Comparison of ENCODE assay signal across 8 cellular contexts in the genomic region with DNA sequence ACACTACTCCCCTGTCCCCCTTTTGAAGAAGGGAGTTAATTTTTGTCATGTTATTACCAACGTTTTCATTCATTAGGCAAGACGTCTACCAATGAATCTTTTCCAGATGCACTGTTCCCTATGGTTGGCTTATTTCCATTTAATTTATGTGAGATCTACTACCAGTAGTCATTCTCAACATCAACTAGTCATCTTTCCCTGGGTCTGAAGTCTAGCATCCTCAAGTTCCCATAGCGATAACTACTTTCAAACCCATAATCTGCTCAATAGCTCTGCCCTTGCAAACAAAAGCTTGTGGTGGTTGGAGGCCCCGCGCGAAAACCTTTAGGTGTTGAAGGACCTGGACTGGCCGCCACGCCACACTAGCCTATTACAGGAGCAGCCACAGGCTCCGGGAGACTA. TPM values are rescaled to one million over a fixed set of nuclear protein-coding genes. Genes with fewer than 3 reads are reported as not detected.
DNase-seq lines count a peak whose midpoint lies in the region; ATAC-seq and TF ChIP-seq lines count a peak whose summit lies in the region.

No MANE protein-coding gene starts in this region.

- H3K27ac ChIP-seq in cardiac muscle cell: peak overlapping the region; percentile 85
- peak overlapping the region; percentile 99 for H3K27ac ChIP-seq in caudate nucleus (ENCODE audit: low read depth, low read length)
- H3K27ac ChIP-seq in mesodermal cell (ENCODE audit: low read depth, low read length, severe bottlenecking): peak overlapping the region; percentile 95

- ATAC-seq in HG03520 (IDR thresholded peaks at IDR 0.05; ENCODE audit: unreplicated experiment): no peak
- no peak for ATAC-seq in GM21528 (IDR thresholded peaks at IDR 0.05; ENCODE audit: low FRiP score, unreplicated experiment)

- H3K36me3 ChIP-seq in cardiac muscle cell (no peaks in the 10 kb centered on the region), mesodermal cell (ENCODE audit: control insufficient read depth, insufficient read depth, low read length) (peaks cover 2% of the 10 kb centered on the region)

- H3K27me3 ChIP-seq in cardiac muscle cell: no peaks in the 10 kb centered on the region

- 0% methylated on average over 5 to 7 of the region's 9 CpGs for WGBS in mesodermal cell (ENCODE audit: insufficient coverage in 2 of 2), 2 experiments

- H3K4me1 ChIP-seq in cardiac muscle cell (ENCODE audit: low read depth) (peaks cover 8% of the 10 kb centered on the region), mesodermal cell (ENCODE audit: control insufficient read depth, insufficient read depth, low read length, poor library complexity, severe bottlenecking) (peaks cover 2% of the 10 kb centered on the region)

- TF ChIP-seq CTCF in cardiac muscle cell (IDR thresholded peaks at IDR 0.05; ENCODE audit: low read depth, low read length) (no peak), GM20000 (IDR thresholded peaks at IDR 0.05; ENCODE audit: extremely low read depth, missing control alignments) (no peak)

- intact Hi-C loops in cardiac septum (cut with DNase I): loop anchor here (10.0 kb wide), 1 partner anchor 370 kb away; no protein-coding TSS in a partner anchor

- H3K9me3 ChIP-seq in cardiac muscle cell (ENCODE audit: low read depth): no peaks in the 10 kb centered on the region
- no peaks in the 10 kb centered on the region for H3K9me3 ChIP-seq in mesodermal cell (ENCODE audit: control insufficient read depth, low read length)

- DNase-seq in cardiac muscle cell (ENCODE audit: low read depth in 1 of 2, low spot score in 1 of 2): peak; percentile 78 to 82
- DNase-seq in cardiac septum (ENCODE audit: low spot score): no peak
- peak; percentile 81 for DNase-seq in NCI-H69 (lab: John Stamatoyannopoulos, UW)
- peak in 4 of 61 donors; percentile 12 to 40 (median 33) for DNase-seq in caudate nucleus (lab: John Stamatoyannopoulos, UW)
- no peak for DNase-seq in GM20000 (ENCODE audit: low spot score)

- H3K4me3 ChIP-seq in cardiac muscle cell (peak overlapping the region; percentile 41), mesodermal cell (ENCODE audit: extremely low read depth, insufficient read depth, low read length, poor library complexity, severe bottlenecking) (peak overlapping the region; percentile 67)

RNA-seq across cellular contexts. Expression of a gene that starts 0.8 kb away (rescaled TPM):
- 13.7 and 14.7 TPM in 2 replicates for total RNA-seq in cardiac muscle cell
- polyA plus RNA-seq in cardiac muscle cell: 21.6 and 27.4 TPM in 2 replicates
- total RNA-seq in cardiac septum: 2.3 TPM
- 28.8 TPM for polyA plus RNA-seq in mesodermal cell (2013, experiment 1 of 2)
- polyA plus RNA-seq in mesodermal cell (2013, experiment 2 of 2): 30.3 TPM

RNA-seq across cellular contexts. Expression of a gene that starts 1.5 kb away (rescaled TPM):
- total RNA-seq in cardiac muscle cell: 65.3 and 67.1 TPM in 2 replicates
- 115 and 133 TPM in 2 replicates for polyA plus RNA-seq in cardiac muscle cell
- total RNA-seq in cardiac septum: 27.1 TPM
- 183 TPM for polyA plus RNA-seq in mesodermal cell (2013, experiment 1 of 2)
- 198 TPM for polyA plus RNA-seq in mesodermal cell (2013, experiment 2 of 2)

RNA-seq across cellular contexts. Expression of a gene that starts 32.8 kb away (rescaled TPM):
- total RNA-seq in cardiac muscle cell: 35.3 and 46.9 TPM in 2 replicates
- 87.1 and 104 TPM in 2 replicates for polyA plus RNA-seq in cardiac muscle cell
- 43.4 TPM for total RNA-seq in cardiac septum
- 127 TPM for polyA plus RNA-seq in mesodermal cell (2013, experiment 1 of 2)
- 137 TPM for polyA plus RNA-seq in mesodermal cell (2013, experiment 2 of 2)

RNA-seq across cellular contexts. Expression of a gene that starts 47.3 kb away (rescaled TPM):
- 5.2 and 8.4 TPM in 2 replicates for total RNA-seq in cardiac muscle cell
- polyA plus RNA-seq in cardiac muscle cell: 13.2 and 15.7 TPM in 2 replicates
- total RNA-seq in cardiac septum: 8.1 TPM
- polyA plus RNA-seq in mesodermal cell (2013, experiment 1 of 2): 9.4 TPM
- polyA plus RNA-seq in mesodermal cell (2013, experiment 2 of 2): 11.7 TPM

Comparison
In these comparisons a context has a peak if more than half of its experiments do, and no peak if none do; other contexts are left out.
1. DNase-seq: peak in cardiac muscle cell (2 of 2) and NCI-H69 (single experiment); none in cardiac septum (single experiment) and GM20000 (single experiment).
2. Peak in every context shown above with its lines, with median percentiles within 50 percentile points of each other: H3K27ac ChIP-seq.